In genomic region chr14:21107360-21107781, GRCh38 we compare ENCODE assay signal across 10 cellular contexts. TPM values are rescaled to one million over a fixed set of nuclear protein-coding genes. Genes with fewer than 3 reads are reported as not detected.
DNase-seq lines count a peak whose midpoint lies in the region; TF ChIP-seq lines count a peak whose summit lies in the region.
"Had no signal": no experiment of that assay in that cellular context is flagged by ENCODE, and none has a peak within 500 bp of the region (broad histone marks: within the 10 kb centered on the region; RNA-seq: fewer than 3 reads in every experiment).

No MANE protein-coding gene starts in this region.

- peaks cover 7% of the 10 kb centered on the region for H3K79me2 ChIP-seq in Loucy (ENCODE audit: insufficient read depth, low read length)
- peaks cover 9% of the 10 kb centered on the region for H3K79me2 ChIP-seq in mammary epithelial cell (ENCODE audit: insufficient read depth, low read length)

- dilution Hi-C loops in mammary epithelial cell (cut with HindIII; ENCODE audit: low sequenced_read_pairs), result loop anchor here (5.0 kb wide), 1 partner anchor 90 kb away; no protein-coding TSS in a partner anchor

- no peaks in the 10 kb centered on the region for H3K9me2 ChIP-seq in Loucy (replicated peaks; ENCODE audit: low read depth, low read length)

- no peak for TF ChIP-seq EP300 in tibial nerve (IDR thresholded peaks at IDR 0.05)

- no peak for TF ChIP-seq CTCF in Loucy (conservative IDR thresholded peaks at IDR 0.05; ENCODE audit: low read length)
- no peak for TF ChIP-seq CTCF in mammary epithelial cell (conservative IDR thresholded peaks at IDR 0.05 in 1 of 2, IDR thresholded peaks at IDR 0.05 in 1 of 2; ENCODE audit: extremely low read depth in 1 of 2, insufficient read depth in 1 of 2, low read depth in 1 of 2, low read length in 2 of 2)
- no peak for TF ChIP-seq CTCF in tibial nerve (IDR thresholded peaks at IDR 0.05)

- H3K36me3 ChIP-seq in Loucy (ENCODE audit: insufficient read depth, low read length), result no peaks in the 10 kb centered on the region
- H3K36me3 ChIP-seq in mammary epithelial cell (ENCODE audit: insufficient read depth, low read length), result no peaks in the 10 kb centered on the region
- H3K36me3 ChIP-seq in tibial nerve, result no peaks in the 10 kb centered on the region
- no peaks in the 10 kb centered on the region for H3K36me3 ChIP-seq in HAP-1 (replicated peaks)

- H3F3A ChIP-seq in Loucy (ENCODE audit: low read depth), result no peaks in the 10 kb centered on the region

- H2AFZ ChIP-seq in Loucy (ENCODE audit: low read length) (peak overlapping the region; percentile 43; the same call in 1 of the 2 replicates), mammary epithelial cell (ENCODE audit: low read depth, low read length) (peak overlapping the region; percentile 64)

- 55% methylated on average over 2 of the region's 3 CpGs for WGBS in mammary epithelial cell (ENCODE audit: low coverage, missing lambda C conversion rate)
- 43 to 62% methylated on average over 3 of the region's 3 CpGs for WGBS in tibial nerve, 2 donors

- no peaks in the 10 kb centered on the region for H3K9me3 ChIP-seq in Loucy (ENCODE audit: insufficient read depth, low read depth, low read length)
- no peaks in the 10 kb centered on the region for H3K9me3 ChIP-seq in mammary epithelial cell (replicated peaks; ENCODE audit: insufficient read depth, low read length)
- no peaks in the 10 kb centered on the region for H3K9me3 ChIP-seq in tibial nerve
- H3K9me3 ChIP-seq in HAP-1, result no peaks in the 10 kb centered on the region

- no peaks in the 10 kb centered on the region for H4K20me1 ChIP-seq in Loucy (ENCODE audit: insufficient read depth, low read length, poor library complexity, severe bottlenecking)
- no peaks in the 10 kb centered on the region for H4K20me1 ChIP-seq in mammary epithelial cell (ENCODE audit: insufficient read depth, low read length)

- peak overlapping the region; percentile 41 for H3K9ac ChIP-seq in Loucy (ENCODE audit: low read depth, low read length, poor library complexity, severe bottlenecking)
- no peak overlapping the region for H3K9ac ChIP-seq in mammary epithelial cell (ENCODE audit: insufficient read depth, low read length)

- in situ Hi-C loops in mammary epithelial cell (cut with MboI; ENCODE audit: low sequenced_read_pairs in 2 of 2) (loop anchor here in 1 of 2 donors (10.0 kb wide), 1 partner anchor 253 kb away; no protein-coding TSS in a partner anchor), HAP-1 (cut with MboI; ENCODE audit: low sequenced_read_pairs) (no loop called here)

- H3K4me2 ChIP-seq in Loucy (ENCODE audit: low read depth, low read length, poor library complexity, severe bottlenecking), result no peak overlapping the region
- peak overlapping the region; percentile 48 for H3K4me2 ChIP-seq in mammary epithelial cell (ENCODE audit: insufficient read depth, low read depth, low read length)

- peak; percentile 44 for DNase-seq in mammary epithelial cell
- DNase-seq in lung microvascular endothelial cell (ENCODE audit: low read depth in 2 of 2), result peak; percentile 28 to 51
- DNase-seq in tibial nerve (ENCODE audit: low spot score in 2 of 2), result no peak
- DNase-seq in NCI-H510A treated with DMSO at 0.1 percent for 48 hours (lab: John Stamatoyannopoulos, UW), result no peak
- no peak for DNase-seq in HAP-1 (ENCODE audit: low spot score in 2 of 2)
- DNase-seq in SK-N-DZ (ENCODE audit: low spot score), result no peak

- H3K27ac ChIP-seq in mammary epithelial cell (ENCODE audit: insufficient read depth, low read depth, low read length), result no peak overlapping the region
- H3K27ac ChIP-seq in tibial nerve, result peak overlapping the region; percentile 64 to 100 (median 96)

- CTCF ChIA-PET in mammary epithelial cell (lab: Charles Lee; ENCODE audit: low non-redundant PET), result interaction anchor here (0.6 kb wide), 1 partner anchor 799 kb away, joined by 7 read pairs; no protein-coding TSS in a partner anchor

- no peak for TF ChIP-seq POLR2A in tibial nerve (IDR thresholded peaks at IDR 0.05)

- peaks cover 53% of the 10 kb centered on the region for H3K4me1 ChIP-seq in Loucy (ENCODE audit: insufficient read depth, low read length, poor library complexity, severe bottlenecking)
- H3K4me1 ChIP-seq in mammary epithelial cell (ENCODE audit: insufficient read depth, low read length), result peaks cover 40% of the 10 kb centered on the region
- peaks cover 0 to 46% (median 36%) of the 10 kb centered on the region in 4 donors for H3K4me1 ChIP-seq in tibial nerve
- peaks cover 34% of the 10 kb centered on the region for H3K4me1 ChIP-seq in HAP-1

- no TSS peak for BruUV-seq in mammary epithelial cell (replicated peaks; lab: Mats Ljungman, UMichigan)

- no peaks in the 10 kb centered on the region for H3K27me3 ChIP-seq in Loucy (ENCODE audit: insufficient read depth, low read length, poor library complexity, severe bottlenecking)
- H3K27me3 ChIP-seq in mammary epithelial cell (ENCODE audit: insufficient read depth, low read length), result no peaks in the 10 kb centered on the region
- no peaks in the 10 kb centered on the region for H3K27me3 ChIP-seq in tibial nerve
- no peaks in the 10 kb centered on the region for H3K27me3 ChIP-seq in HAP-1 (ENCODE audit: low read depth)

- no peak overlapping the region for H3K4me3 ChIP-seq in Loucy (ENCODE audit: low read length, poor library complexity, severe bottlenecking)
- H3K4me3 ChIP-seq in mammary epithelial cell (replicated peaks in 1 of 3; ENCODE audit: insufficient read depth in 1 of 3, low read depth in 2 of 3, low read length in 3 of 3), result no peak overlapping the region
- no peak overlapping the region for H3K4me3 ChIP-seq in tibial nerve
- no peak overlapping the region for H3K4me3 ChIP-seq in HAP-1

- intact Hi-C loops in mammary epithelial cell (cut with micrococcal nuclease), result loop anchor here (5.0 to 10.0 kb wide), 2 partner anchors 347 to 415 kb away; partner anchors contain the start of gene CHD8

RNA-seq across cellular contexts. Expression of gene TMEM253, which starts 6.5 kb away (rescaled TPM):
- total RNA-seq in mammary epithelial cell (1 to 10 TPM in 1 of 2 donors, under 1 TPM in 1; 0.33 to 2.3 TPM), lung microvascular endothelial cell (not detected in 2 replicates), tibial nerve (under 1 TPM in 2 of 4 donors, not detected in 2; 0.44 to 0.63 TPM)
- 1.8 TPM for polyA plus RNA-seq in mammary epithelial cell
- polyA minus RNA-seq in mammary epithelial cell, result not detected
- polyA plus RNA-seq in SK-N-DZ (2014; cell fraction: cytosol; rRNA removed), result 0.22 TPM in 1 of 2 replicates, not detected in the other
- 0.22 and 0.24 TPM in 2 replicates for polyA plus RNA-seq in SK-N-DZ (2014; cell fraction: nucleus; rRNA removed)
- total RNA-seq: RPMI7951 had no signal

RNA-seq across cellular contexts. Expression of gene ZNF219, which starts 8.9 kb away (rescaled TPM):
- total RNA-seq in mammary epithelial cell (10 to 100 TPM; 25.0 to 62.1 TPM), lung microvascular endothelial cell (2.0 and 2.4 TPM in 2 replicates), tibial nerve (10 to 100 TPM; 28.6 to 90.3 (median 34.9) TPM)
- polyA plus RNA-seq in mammary epithelial cell, result 37.9 TPM
- polyA minus RNA-seq in mammary epithelial cell, result 4.9 TPM
- polyA plus RNA-seq in SK-N-DZ (2014; cell fraction: cytosol; rRNA removed), result 39.1 and 51.2 TPM in 2 replicates
- polyA plus RNA-seq in SK-N-DZ (2014; cell fraction: nucleus; rRNA removed), result 50.4 and 56.3 TPM in 2 replicates

RNA-seq across cellular contexts. Expression of gene ARHGEF40, which starts 37.3 kb away (rescaled TPM):
- total RNA-seq in mammary epithelial cell (10 to 100 TPM; 15.2 to 26.0 TPM), lung microvascular endothelial cell (4.8 and 5.8 TPM in 2 replicates), tibial nerve (100 to 1,000 TPM in 1 of 4 donors, 10 to 100 TPM in 3; 72.5 to 128 (median 80.9) TPM)
- 9.8 TPM for polyA plus RNA-seq in mammary epithelial cell
- polyA minus RNA-seq in mammary epithelial cell, result 34.7 TPM
- polyA plus RNA-seq in SK-N-DZ (2014; cell fraction: cytosol; rRNA removed), result 21.0 and 21.5 TPM in 2 replicates
- 58.7 and 59.2 TPM in 2 replicates for polyA plus RNA-seq in SK-N-DZ (2014; cell fraction: nucleus; rRNA removed)

RNA-seq across cellular contexts. Expression of gene OR5AU1, which starts 48.5 kb away (rescaled TPM):
- not detected for total RNA-seq in mammary epithelial cell
- polyA plus RNA-seq in mammary epithelial cell, result not detected
- polyA minus RNA-seq in mammary epithelial cell, result not detected
- not detected in 2 replicates for total RNA-seq in lung microvascular endothelial cell
- under 1 TPM in 1 of 4 donors, not detected in 3; 0.39 TPM for total RNA-seq in tibial nerve
- not detected in 2 replicates for polyA plus RNA-seq in SK-N-DZ (2014; cell fraction: cytosol; rRNA removed)
- not detected in 2 replicates for polyA plus RNA-seq in SK-N-DZ (2014; cell fraction: nucleus; rRNA removed)
- total RNA-seq: H4, left colon, RPMI7951 had no signal

RNA-seq across cellular contexts. Expression of gene RNASE8, which starts 49.7 kb away (rescaled TPM):
- total RNA-seq in mammary epithelial cell (not detected), lung microvascular endothelial cell (not detected in 2 replicates), tibial nerve (not detected)
- polyA plus RNA-seq in mammary epithelial cell, result not detected
- polyA minus RNA-seq in mammary epithelial cell, result not detected
- not detected in 2 replicates for polyA plus RNA-seq in SK-N-DZ (2014; cell fraction: cytosol; rRNA removed)
- polyA plus RNA-seq in SK-N-DZ (2014; cell fraction: nucleus; rRNA removed), result not detected in 2 replicates
- total RNA-seq: H4, left colon, RPMI7951 had no signal

Comparison
In these comparisons a context has a peak if more than half of its experiments do, and no peak if none do; other contexts are left out.
1. DNase-seq: peak in mammary epithelial cell (single experiment) and lung microvascular endothelial cell (2 of 2); none in tibial nerve (0 of 2), NCI-H510A treated with DMSO at 0.1 percent for 48 hours (single experiment), HAP-1 (0 of 2) and SK-N-DZ (single experiment).